Comparison of ENCODE assay signal across 8 cellular contexts in the genomic region with DNA sequence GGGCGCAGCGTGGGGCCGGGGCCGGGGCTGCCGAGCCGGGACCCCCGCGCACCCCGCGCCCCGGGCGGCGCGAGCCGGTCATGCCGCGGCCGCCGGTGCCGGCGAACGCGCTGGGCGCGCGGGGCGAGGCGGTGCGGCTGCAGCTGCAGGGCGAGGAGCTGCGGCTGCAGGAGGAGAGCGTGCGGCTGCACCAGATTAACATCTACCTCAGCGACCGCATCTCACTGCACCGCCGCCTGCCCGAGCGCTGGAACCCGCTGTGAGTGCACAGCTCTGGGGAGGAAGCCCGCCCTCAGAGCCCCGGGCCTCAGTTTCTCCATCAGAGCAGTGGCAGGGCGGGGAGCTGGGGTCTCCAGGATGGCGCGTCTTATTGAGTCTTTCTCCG. TPM values are rescaled to one million over a fixed set of nuclear protein-coding genes. Genes with fewer than 3 reads are reported as not detected.
DNase-seq lines count a peak whose midpoint lies in the region; ATAC-seq and TF ChIP-seq lines count a peak whose summit lies in the region.

No MANE protein-coding gene starts in this region.

- H3K9me3 ChIP-seq in OCI-LY1 (ENCODE audit: low read length) = no peaks in the 10 kb centered on the region
- H3K9me3 ChIP-seq in colonic mucosa = no peaks in the 10 kb centered on the region
- no peaks in the 10 kb centered on the region for H3K9me3 ChIP-seq in mucosa of descending colon
- H3K9me3 ChIP-seq in vagina = no peaks in the 10 kb centered on the region

- H3K4me3 ChIP-seq in ACC112 (ENCODE audit: low read depth, low read length) (peak overlapping the region; percentile 78), OCI-LY1 (ENCODE audit: low read depth, low read length, poor library complexity, severe bottlenecking) (peak overlapping the region; percentile 81), colonic mucosa (peak overlapping the region; percentile 61), mucosa of descending colon (peak overlapping the region; percentile 49), vagina (peak overlapping the region; percentile 42 to 63)

- H3K4me1 ChIP-seq in ACC112 (ENCODE audit: control insufficient read depth, insufficient read depth, low read length, unreplicated experiment) (peaks cover 28% of the 10 kb centered on the region), OCI-LY1 (ENCODE audit: insufficient read depth, low read length, severe bottlenecking) (peaks cover 24% of the 10 kb centered on the region), colonic mucosa (peaks cover 11% of the 10 kb centered on the region), mucosa of descending colon (ENCODE audit: low read depth) (peaks cover 35% of the 10 kb centered on the region), vagina (peaks cover 29% of the 10 kb centered on the region)

- DNase-seq in colonic mucosa (peak; percentile 48), mucosa of descending colon (peak in 2 of 3 donors; percentile 51 to 66), vagina (ENCODE audit: extremely low spot score in 2 of 2) (no peak), NCI-H2081 treated with DMSO at 0.1 percent for 48 hours (lab: John Stamatoyannopoulos, UW) (no peak), occipital lobe (lab: John Stamatoyannopoulos, UW) (no peak)

- no peaks in the 10 kb centered on the region for H4K20me1 ChIP-seq in OCI-LY1 (ENCODE audit: insufficient read depth, low read length)

- H3K27ac ChIP-seq in ACC112 (ENCODE audit: low read depth, low read length) = no peak overlapping the region
- H3K27ac ChIP-seq in OCI-LY1 (ENCODE audit: low read depth, low read length, poor library complexity, severe bottlenecking) = no peak overlapping the region
- peak overlapping the region; percentile 86 for H3K27ac ChIP-seq in colonic mucosa
- H3K27ac ChIP-seq in vagina = no peak overlapping the region

- peak overlapping the region; percentile 82 for H2AFZ ChIP-seq in ACC112 (ENCODE audit: low read length, unreplicated experiment)
- no peak overlapping the region for H2AFZ ChIP-seq in OCI-LY1 (ENCODE audit: low read length)

- no peaks in the 10 kb centered on the region for H3K9me2 ChIP-seq in OCI-LY1 (ENCODE audit: low read depth, low read length)

- peak overlapping the region; percentile 73 for H3K9ac ChIP-seq in OCI-LY1 (ENCODE audit: low read length)
- peak overlapping the region; percentile 76 to 85 for H3K9ac ChIP-seq in colonic mucosa (ENCODE audit: low read depth in 2 of 2, low read length in 2 of 2)

- intact Hi-C loops in colonic mucosa (cut with DNase I) = no loop called here
- intact Hi-C loops in mucosa of descending colon (cut with DNase I, micrococcal nuclease) = no loop called here
- intact Hi-C loops in vagina (cut with DNase I) = no loop called here

- H3K4me2 ChIP-seq in OCI-LY1 (ENCODE audit: low read length) = peak overlapping the region; percentile 98

- H3F3A ChIP-seq in OCI-LY1 (ENCODE audit: insufficient read depth, low read length) = no peaks in the 10 kb centered on the region

- no peaks in the 10 kb centered on the region for H3K79me2 ChIP-seq in ACC112 (ENCODE audit: control insufficient read depth, insufficient read depth, low read length, unreplicated experiment)
- H3K79me2 ChIP-seq in OCI-LY1 (ENCODE audit: insufficient read depth, low read length) = no peaks in the 10 kb centered on the region

- TF ChIP-seq POLR2A in vagina (IDR thresholded peaks at IDR 0.05) = no peak

- H3K36me3 ChIP-seq in ACC112 (ENCODE audit: insufficient read depth, low read length) (no peaks in the 10 kb centered on the region), OCI-LY1 (ENCODE audit: insufficient read depth, low read length) (no peaks in the 10 kb centered on the region), colonic mucosa (no peaks in the 10 kb centered on the region), mucosa of descending colon (ENCODE audit: low read depth) (no peaks in the 10 kb centered on the region), vagina (no peaks in the 10 kb centered on the region)

- peak; percentile 52 for ATAC-seq in GM18909 (IDR thresholded peaks at IDR 0.05; ENCODE audit: poor library complexity, unreplicated experiment)
- no peak for ATAC-seq in mucosa of descending colon

- TF ChIP-seq CTCF in OCI-LY1 (IDR thresholded peaks at IDR 0.05; ENCODE audit: low read length) (no peak), colonic mucosa (IDR thresholded peaks at IDR 0.05) (no peak), mucosa of descending colon (IDR thresholded peaks at IDR 0.05) (no peak), vagina (IDR thresholded peaks at IDR 0.05) (no peak)

- H3K27me3 ChIP-seq in ACC112 (ENCODE audit: insufficient read depth, low read length) (no peaks in the 10 kb centered on the region), OCI-LY1 (ENCODE audit: insufficient read depth, low read length) (no peaks in the 10 kb centered on the region), colonic mucosa (no peaks in the 10 kb centered on the region), vagina (no peaks in the 10 kb centered on the region)

RNA-seq across cellular contexts. Expression of a gene that starts 0.3 kb away (rescaled TPM):
- total RNA-seq in colonic mucosa (100 to 1,000 TPM in 1 of 2 donors, 10 to 100 TPM in 1; 69.6 to 145 TPM), mucosa of descending colon (100 to 1,000 TPM in 2 of 3 donors, 10 to 100 TPM in 1; 54.6 to 139 (median 121) TPM), vagina (5.4 TPM), occipital lobe (1.2 TPM)

RNA-seq across cellular contexts. Expression of a gene that starts 11.4 kb away (rescaled TPM):
- 10 to 100 TPM; 19.5 to 22.0 TPM for total RNA-seq in colonic mucosa
- 10 to 100 TPM; 16.6 to 23.4 (median 22.4) TPM for total RNA-seq in mucosa of descending colon
- 10.8 TPM for total RNA-seq in vagina
- total RNA-seq in occipital lobe = 3.9 TPM

Comparison
In these comparisons a context has a peak if more than half of its experiments do, and no peak if none do; other contexts are left out.
1. DNase-seq: peak in colonic mucosa (single experiment) and mucosa of descending colon (2 of 3); none in vagina (0 of 2), NCI-H2081 treated with DMSO at 0.1 percent for 48 hours (single experiment) and occipital lobe (single experiment).
2. Peak in every context shown above with its lines, with median percentiles within 50 percentile points of each other: H3K4me3 ChIP-seq.